In genomic region chr5:72115277-72115676, GRCh38 we compare ENCODE assay signal across 21 cellular contexts.
"Had no signal": no experiment of that assay in that cellular context is flagged by ENCODE, and none has a peak within 500 bp of the region (broad histone marks: within the 10 kb centered on the region; RNA-seq: fewer than 3 reads in every experiment).

No MANE protein-coding gene starts in this region.

- H3K36me3 Mint-ChIP-seq: activated naive CD8-positive, alpha-beta T cell; natural killer cell treated with Interleukin-12 subunit alpha and Interleukin-12 subunit beta and Interleukin-15 and Interleukin-18, amount 100 ng/mL, for 72 hours; stimulated activated naive B cell treated with anti-CD40 and anti-IgM and Interleukin-4, amounts not matched to agents 10 μg/mL and 1 μg/mL and 100 μg/mL, for 72 hours had no signal

- ATAC-seq: activated T-cell treated with anti-CD3 and anti-CD28 coated beads, Interleukin-2, amount 50 U/mL, for 4 hours; natural killer cell treated with Interleukin-12 subunit alpha and Interleukin-12 subunit beta and Interleukin-15 and Interleukin-18, amount 100 ng/mL, for 72 hours; sciatic nerve; stimulated activated naive B cell treated with anti-CD40 and anti-IgM and Interleukin-4, amounts not matched to agents 10 μg/mL and 1 μg/mL and 100 μg/mL, for 72 hours; upper lobe of right lung had no signal

- H3K9me3 Mint-ChIP-seq: activated T-cell treated with anti-CD3 and anti-CD28 coated beads, Interleukin-2, amount 50 U/mL, for 4 hours; activated T-helper 2 cell treated with anti-CD3 and anti-CD28 coated beads, Interferon-gamma antibody, Interleukin-2, Interleukin-4, amounts not matched to agents 10 μg/mL and 5 μg/mL and 100 μg/mL, durations not matched to agents 14 hours and 24 hours and 36 hours; dendritic cell treated with granulocyte-macrophage colony-stimulating factor and Interleukin-4, amounts not matched to agents 40 ng/mL and 50 ng/mL, for 4 days; natural killer cell treated with Interleukin-12 subunit alpha and Interleukin-12 subunit beta and Interleukin-15 and Interleukin-18, amount 100 ng/mL, for 72 hours; stimulated activated naive B cell treated with anti-CD40 and anti-IgM and Interleukin-4, amounts not matched to agents 10 μg/mL and 1 μg/mL and 100 μg/mL, for 72 hours had no signal

- H3K4me3 Mint-ChIP-seq: activated naive CD8-positive, alpha-beta T cell; activated T-cell treated with anti-CD3 and anti-CD28 coated beads, Interleukin-2, amount 50 U/mL, for 4 hours; dendritic cell treated with granulocyte-macrophage colony-stimulating factor and Interleukin-4, amounts not matched to agents 40 ng/mL and 50 ng/mL, for 4 days; natural killer cell treated with Interleukin-12 subunit alpha and Interleukin-12 subunit beta and Interleukin-15 and Interleukin-18, amount 100 ng/mL, for 72 hours; stimulated activated naive B cell treated with anti-CD40 and anti-IgM and Interleukin-4, amounts not matched to agents 10 μg/mL and 1 μg/mL and 100 μg/mL, for 72 hours had no signal

- H3K36me3 ChIP-seq: upper lobe of right lung had no signal

- H3K4me1 ChIP-seq: upper lobe of right lung had no signal

- H3K27me3 ChIP-seq: esophagus muscularis mucosa, upper lobe of right lung had no signal

- H3K27ac Mint-ChIP-seq: activated naive CD8-positive, alpha-beta T cell; activated T-helper 2 cell treated with anti-CD3 and anti-CD28 coated beads, Interferon-gamma antibody, Interleukin-2, Interleukin-4, amounts not matched to agents 10 μg/mL and 5 μg/mL and 100 μg/mL, durations not matched to agents 14 hours and 24 hours and 36 hours; dendritic cell treated with granulocyte-macrophage colony-stimulating factor and Interleukin-4, amounts not matched to agents 40 ng/mL and 50 ng/mL, for 4 days; natural killer cell treated with Interleukin-12 subunit alpha and Interleukin-12 subunit beta and Interleukin-15 and Interleukin-18, amount 100 ng/mL, for 72 hours; stimulated activated naive B cell treated with anti-CD40 and anti-IgM and Interleukin-4, amounts not matched to agents 10 μg/mL and 1 μg/mL and 100 μg/mL, for 72 hours had no signal

- H3K9me3 ChIP-seq: esophagus muscularis mucosa, left ventricle myocardium inferior, upper lobe of right lung had no signal

- H3K4me3 ChIP-seq: esophagus muscularis mucosa, left ventricle myocardium inferior, upper lobe of right lung had no signal

- H3K4me1 Mint-ChIP-seq: stimulated activated naive B cell treated with anti-CD40 and anti-IgM and Interleukin-4, amounts not matched to agents 10 μg/mL and 1 μg/mL and 100 μg/mL, for 72 hours had no signal

- DNase-seq: activated CD4-positive, alpha-beta T cell treated with anti-CD3 and anti-CD28 coated beads, Interleukin-2, amount 50 U/mL, for 4 hours; activated CD8-positive, alpha-beta memory T cell treated with anti-CD3 and anti-CD28 coated beads, Interleukin-2, amount 50 U/mL, for 48 hours; activated naive CD4-positive, alpha-beta T cell; activated T-cell treated with anti-CD3 and anti-CD28 coated beads, Interleukin-2, amount 50 U/mL, for 4 hours; effector CD4-positive, alpha-beta T cell; hippocampal formation; left ventricle myocardium inferior; midbrain; nucleus accumbens; posterior cingulate gyrus; stimulated activated CD4-positive, alpha-beta T cell treated with anti-CD3 and anti-CD28 coated beads, Interleukin-2, amount 100 ng/mL, for 48 hours; stimulated activated CD8-positive, alpha-beta memory T cell treated with anti-CD3 and anti-CD28 coated beads, Interleukin-4, amount 100 ng/mL, for 48 hours; stimulated activated naive B cell treated with anti-CD40 and anti-IgM and Interleukin-4, amounts not matched to agents 10 μg/mL and 1 μg/mL and 100 μg/mL, for 72 hours; T-helper 9 cell; upper lobe of right lung had no signal

- H3K27ac ChIP-seq: esophagus muscularis mucosa, left ventricle myocardium inferior, upper lobe of right lung had no signal
